Comparison of ENCODE assay signal across 16 cellular contexts in genomic region chr7:157682946-157683239, GRCh38.
"Had no signal": no experiment of that assay in that cellular context is flagged by ENCODE, and none has a peak within 500 bp of the region (broad histone marks: within the 10 kb centered on the region; RNA-seq: fewer than 3 reads in every experiment).

No MANE protein-coding gene starts in this region.

- ATAC-seq: activated T-cell treated with anti-CD3 and anti-CD28 coated beads, Interleukin-2, amount 50 U/mL, for 4 hours; effector memory CD8-positive, alpha-beta T cell; left cardiac atrium; right lobe of liver; stimulated activated naive CD8-positive, alpha-beta T cell treated with anti-CD3 and anti-CD28 coated beads, Interleukin-15, amount 100 ng/mL, for 72 hours had no signal

- DNase-seq: activated CD4-positive, alpha-beta memory T cell treated with anti-CD3 and anti-CD28 coated beads for 36 hours; activated CD4-positive, alpha-beta T cell treated with anti-CD3 and anti-CD28 coated beads for 4 hours; activated T-cell treated with anti-CD3 and anti-CD28 coated beads, Interleukin-2, amount 50 U/mL, for 4 hours; effector memory CD8-positive, alpha-beta T cell; esophagus squamous epithelium; left cardiac atrium; ovary; right lobe of liver; stimulated activated CD4-positive, alpha-beta T cell treated with anti-CD3 and anti-CD28 coated beads, Interleukin-4, amount 100 ng/mL, for 1 hour; stimulated activated naive CD8-positive, alpha-beta T cell treated with anti-CD3 and anti-CD28 coated beads, Interleukin-15, amount 100 ng/mL, for 72 hours; T-helper 2 cell; trophoblast cell had no signal

- H3K36me3 ChIP-seq: esophagus squamous epithelium, ovary, right lobe of liver, suprapubic skin had no signal

- H3K9me3 ChIP-seq: esophagus squamous epithelium, ovary, right lobe of liver, suprapubic skin had no signal

- H3K4me3 ChIP-seq: esophagus squamous epithelium, ovary, right lobe of liver, smooth muscle cell, suprapubic skin had no signal

- H3K9me3 Mint-ChIP-seq: activated CD4-positive, alpha-beta memory T cell treated with anti-CD3 and anti-CD28 coated beads for 36 hours; activated naive CD4-positive, alpha-beta T cell treated with anti-CD3 and anti-CD28 coated beads, Interleukin-2, amount 50 U/mL, for 24 hours; activated T-cell treated with anti-CD3 and anti-CD28 coated beads, Interleukin-2, amount 50 U/mL, for 4 hours; effector memory CD8-positive, alpha-beta T cell; stimulated activated naive CD8-positive, alpha-beta T cell treated with anti-CD3 and anti-CD28 coated beads, Interleukin-15, amount 100 ng/mL, for 72 hours had no signal

- H3K4me3 Mint-ChIP-seq: activated CD4-positive, alpha-beta memory T cell treated with anti-CD3 and anti-CD28 coated beads for 36 hours; activated T-cell treated with anti-CD3 and anti-CD28 coated beads, Interleukin-2, amount 50 U/mL, for 4 hours; effector memory CD8-positive, alpha-beta T cell; stimulated activated naive CD8-positive, alpha-beta T cell treated with anti-CD3 and anti-CD28 coated beads, Interleukin-15, amount 100 ng/mL, for 72 hours had no signal

- H3K27ac Mint-ChIP-seq: activated CD4-positive, alpha-beta memory T cell treated with anti-CD3 and anti-CD28 coated beads for 36 hours; activated naive CD4-positive, alpha-beta T cell treated with anti-CD3 and anti-CD28 coated beads, Interleukin-2, amount 50 U/mL, for 24 hours; effector memory CD8-positive, alpha-beta T cell; stimulated activated naive CD8-positive, alpha-beta T cell treated with anti-CD3 and anti-CD28 coated beads, Interleukin-15, amount 100 ng/mL, for 72 hours had no signal

- H3K27ac ChIP-seq: esophagus squamous epithelium, ovary, right lobe of liver, suprapubic skin, VCaP had no signal

- H3K36me3 Mint-ChIP-seq: activated CD4-positive, alpha-beta memory T cell treated with anti-CD3 and anti-CD28 coated beads for 36 hours had no signal

- H3K4me1 ChIP-seq: right lobe of liver had no signal
